In genomic region chr1:45550401-45551305, GRCh38 we compare ENCODE assay signal across 8 cellular contexts. TPM values are rescaled to one million over a fixed set of nuclear protein-coding genes. Genes with fewer than 3 reads are reported as not detected.
DNase-seq lines count a peak whose midpoint lies in the region; ATAC-seq, FAIRE-seq and TF ChIP-seq lines count a peak whose summit lies in the region.

TSS of gene AKR1A1 (plus strand) at chr1:45550826. CDS start at chr1:45561795, 10,969 bp downstream.

- H3K9me3 Mint-ChIP-seq in activated CD4-positive, alpha-beta T cell treated with anti-CD3 and anti-CD28 coated beads for 36 hours (ENCODE audit: low read depth) = no peaks in the 10 kb centered on the region

- H3K36me3 Mint-ChIP-seq in activated CD4-positive, alpha-beta T cell treated with anti-CD3 and anti-CD28 coated beads for 36 hours (ENCODE audit: low read depth) = peaks cover 9% of the 10 kb centered on the region

- peak within 1 kb of the TSS; percentile 94 for H3K4me3 Mint-ChIP-seq in activated CD4-positive, alpha-beta T cell treated with anti-CD3 and anti-CD28 coated beads for 36 hours

- no peaks in the 10 kb centered on the region for H3K9me3 ChIP-seq in BE2C

- H3K27ac Mint-ChIP-seq in activated CD4-positive, alpha-beta T cell treated with anti-CD3 and anti-CD28 coated beads for 36 hours = peak within 1 kb of the TSS; percentile 94

- FAIRE-seq in GM19239 (lab: Jason Lieb, UNC) = peak; percentile 94

- intact Hi-C loops in activated CD4-positive, alpha-beta T cell treated with anti-CD3 and anti-CD28 coated beads for 36 hours (cut with DNase I, micrococcal nuclease) = loop anchor here (1.0 to 2.0 kb wide), 11 partner anchors 19 to 697 kb away; partner anchors contain the start of genes CCDC163 (in 2 of the 2), MMACHC (in 2 of the 2), PRDX1 (in 2 of the 2) and EIF2B3 (in 1 of the 2)

- POLR2A ChIA-PET in activated CD4-positive, alpha-beta T cell treated with anti-CD3 and anti-CD28 coated beads for 36 hours (lab: Charles Lee) = interaction anchor here (1.0 to 2.2 kb wide), 6 partner anchors 29 to 760 kb away, joined by 3 to 27 read pairs (median 4); partner anchors contain the start of genes MUTYH, PRDX1 and TOE1

- DNase-seq in BE2C (peak; percentile 90), GM19239 (ENCODE audit: insufficient read length, low spot score) (peak; percentile 77), NCI-H524 (lab: John Stamatoyannopoulos, UW) (peak; percentile 70 to 90), choroid plexus epithelial cell (ENCODE audit: low read depth) (peak; percentile 86), kidney tubule cell (ENCODE audit: low spot score) (peak; percentile 94)
- peak; percentile 95 for DNase-seq in activated CD4-positive, alpha-beta T cell treated with anti-CD3 and anti-CD28 coated beads for 36 hours
- DNase-seq in stimulated activated CD4-positive, alpha-beta T cell treated with anti-CD3 and anti-CD28 coated beads, Interleukin-1b, Interleukin-23, amount 100 ng/mL, for 24 hours (ENCODE audit: low read depth in 4 of 4, low spot score in 1 of 4) = peak; percentile 71 to 86 (median 79)

- peaks cover 16% of the 10 kb centered on the region for H3K4me1 Mint-ChIP-seq in activated CD4-positive, alpha-beta T cell treated with anti-CD3 and anti-CD28 coated beads for 36 hours

- no peaks in the 10 kb centered on the region for H3K27me3 ChIP-seq in BE2C

- H3K4me1 ChIP-seq in BE2C = no peaks in the 10 kb centered on the region

- ATAC-seq in HG03442 (IDR thresholded peaks at IDR 0.05; ENCODE audit: unreplicated experiment) = peak; percentile 79
- peak; percentile 94 for ATAC-seq in activated CD4-positive, alpha-beta T cell treated with anti-CD3 and anti-CD28 coated beads for 36 hours

- H3K4me3 ChIP-seq in BE2C (ENCODE audit: low read depth, low read length) = peak within 1 kb of the TSS; percentile 74
- H3K4me3 ChIP-seq in choroid plexus epithelial cell (ENCODE audit: low read depth, low read length) = peak within 1 kb of the TSS; percentile 93

- no peaks in the 10 kb centered on the region for H3K27me3 Mint-ChIP-seq in activated CD4-positive, alpha-beta T cell treated with anti-CD3 and anti-CD28 coated beads for 36 hours

- no peaks in the 10 kb centered on the region; the same call in 1 of the 2 replicates for H3K36me3 ChIP-seq in BE2C

- TF ChIP-seq CTCF in BE2C (IDR thresholded peaks at IDR 0.05; ENCODE audit: low read depth, low read length) = no peak
- TF ChIP-seq CTCF in choroid plexus epithelial cell (conservative IDR thresholded peaks at IDR 0.05; ENCODE audit: low read depth, low read length) = no peak

- CTCF ChIA-PET in activated CD4-positive, alpha-beta T cell treated with anti-CD3 and anti-CD28 coated beads for 36 hours (lab: Charles Lee) = interaction anchor here (0.7 to 1.4 kb wide), 10 partner anchors 10 to 692 kb away, joined by 3 to 12 read pairs (median 4); partner anchors contain the start of gene PRDX1

RNA-seq across cellular contexts. Expression of gene AKR1A1, which starts in this region (rescaled TPM):
- polyA plus RNA-seq in BE2C (2012; ENCODE audit: insufficient read depth, insufficient read length, low read depth) = 183 TPM
- 100 to 1,000 TPM; 140 to 181 TPM for total RNA-seq in activated CD4-positive, alpha-beta T cell treated with anti-CD3 and anti-CD28 coated beads for 36 hours

Comparison
In these comparisons a context has a peak if more than half of its experiments do, and no peak if none do; other contexts are left out.
1. Peak in every context shown above with its lines: DNase-seq, ATAC-seq and H3K4me3 ChIP-seq.